Comparison of ENCODE assay signal across 22 cellular contexts in the genomic region with DNA sequence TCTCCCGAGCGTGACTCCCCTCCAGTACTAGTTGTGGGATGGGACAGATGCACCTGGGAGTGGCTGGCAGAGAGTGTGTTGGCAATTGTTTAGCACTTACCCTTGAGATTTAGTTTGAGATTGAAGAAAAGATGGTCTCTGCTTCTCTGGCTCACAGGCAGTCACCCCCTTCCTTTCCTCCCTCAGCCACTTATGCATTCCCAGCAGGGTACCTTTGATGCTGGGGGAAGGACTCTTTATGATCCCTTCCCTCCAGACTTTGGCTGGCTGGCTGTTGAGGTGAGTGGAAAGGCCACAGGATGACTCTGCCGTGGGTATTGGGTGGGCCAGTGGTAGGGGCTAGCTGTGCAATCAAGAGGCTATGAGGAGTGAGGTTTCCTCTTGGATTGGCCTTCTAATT.
"Had no signal": no experiment of that assay in that cellular context is flagged by ENCODE, and none has a peak within 500 bp of the region (broad histone marks: within the 10 kb centered on the region; RNA-seq: fewer than 3 reads in every experiment).

No MANE protein-coding gene starts in this region.

- H3K9me3 ChIP-seq: colonic mucosa, esophagus squamous epithelium, heart right ventricle, right lobe of liver, thoracic aorta, transverse colon, vagina had no signal

- FAIRE-seq: endothelial cell of umbilical vein, kidney, small intestine had no signal

- H2AFZ ChIP-seq: neural progenitor cell, parathyroid adenoma had no signal

- H3K4me2 ChIP-seq: neural progenitor cell had no signal

- DNase-seq: colonic mucosa; effector CD8-positive, alpha-beta T cell; esophagus squamous epithelium; foreskin melanocyte; glutamatergic neuron; heart right ventricle; hippocampal formation; kidney; mesenchymal stem cell; midbrain; naive thymus-derived CD4-positive, alpha-beta T cell; right lobe of liver; small intestine; stimulated activated CD4-positive, alpha-beta T cell treated with anti-CD3 and anti-CD28 coated beads, Interleukin-15, amount 100 ng/mL, for 24 hours; stimulated activated CD4-positive, alpha-beta T cell treated with anti-CD3 and anti-CD28 coated beads, Interleukin-2, amount 100 ng/mL, for 48 hours; stimulated activated naive B cell treated with anti-CD40 and anti-IgM and Interleukin-4, amounts not matched to agents 10 μg/mL and 1 μg/mL and 100 μg/mL, for 72 hours; transverse colon had no signal

- H3K4me3 ChIP-seq: colonic mucosa, esophagus squamous epithelium, heart right ventricle, neural progenitor cell, right lobe of liver, thoracic aorta, transverse colon, vagina had no signal

- H3K27ac ChIP-seq: colonic mucosa, esophagus squamous epithelium, heart right ventricle, neural progenitor cell, parathyroid adenoma, right lobe of liver, thoracic aorta, transverse colon, vagina had no signal

- H3K27me3 ChIP-seq: colonic mucosa, neural progenitor cell, right lobe of liver, transverse colon, vagina had no signal

- H3K36me3 ChIP-seq: colonic mucosa, esophagus squamous epithelium, heart right ventricle, neural progenitor cell, right lobe of liver, thoracic aorta, transverse colon, vagina had no signal

- H3K9ac ChIP-seq: neural progenitor cell, parathyroid adenoma had no signal

- H3K4me1 ChIP-seq: colonic mucosa, esophagus squamous epithelium, heart right ventricle, parathyroid adenoma, transverse colon, vagina had no signal

- H3K79me2 ChIP-seq: parathyroid adenoma had no signal
